ENCODE assay signal across 8 cellular contexts in the genomic region with DNA sequence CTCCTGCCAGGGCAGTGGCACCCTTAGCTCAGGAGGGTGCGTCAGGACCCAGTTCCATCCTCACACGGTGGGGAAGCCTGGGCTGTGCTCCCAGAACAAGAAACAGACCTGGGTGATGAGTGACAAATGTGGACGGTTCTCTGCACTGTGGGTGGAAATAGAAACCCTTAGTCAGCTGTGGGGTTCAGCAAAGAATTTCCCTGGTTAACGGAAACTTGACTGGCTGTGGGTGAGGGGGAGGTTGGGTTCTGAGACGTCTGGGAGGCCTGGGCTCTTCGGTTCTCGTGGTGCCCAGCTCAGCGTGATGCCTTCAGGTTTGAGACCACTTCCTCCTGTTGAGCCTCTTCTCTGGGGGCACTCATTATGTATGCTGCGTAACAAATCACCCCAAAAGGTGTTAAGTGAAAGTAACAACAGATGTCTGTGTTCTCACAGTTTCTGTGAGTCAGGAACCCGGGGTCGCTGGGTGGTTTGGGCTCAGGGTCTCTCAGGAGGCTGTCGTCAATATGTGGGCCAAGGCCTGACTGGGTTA. TPM values are rescaled to one million over a fixed set of nuclear protein-coding genes. Genes with fewer than 3 reads are reported as not detected.
A peak's percentile ranks its signal among the peaks of the same experiment; 100 is the strongest.
DNase-seq lines count a peak whose midpoint lies in the region; ATAC-seq and TF ChIP-seq lines count a peak whose summit lies in the region.

No MANE protein-coding gene starts in this region.

- peak overlapping the region; percentile 67 to 94 (median 74) for H3K4me3 Mint-ChIP-seq in naive thymus-derived CD4-positive, alpha-beta T cell

- TF ChIP-seq POLR2A in GM19193 (IDR thresholded peaks at IDR 0.05; ENCODE audit: extremely low read depth, insufficient read depth, insufficient read length), result peak; percentile 55

- intact Hi-C loops in naive thymus-derived CD4-positive, alpha-beta T cell (cut with micrococcal nuclease), result loop anchor here (1.0 to 5.0 kb wide), 6 partner anchors 10 to 68 kb away; a partner anchor contains a TSS

- H3K27me3 Mint-ChIP-seq in naive thymus-derived CD4-positive, alpha-beta T cell, result no peaks in the 10 kb centered on the region

- H3K4me1 ChIP-seq in naive thymus-derived CD4-positive, alpha-beta T cell (ENCODE audit: control insufficient read depth in 2 of 2, insufficient read depth in 2 of 2, low read length in 2 of 2), result peaks cover 46 to 69% of the 10 kb centered on the region in 2 donors

- H3K9me3 ChIP-seq in naive thymus-derived CD4-positive, alpha-beta T cell (ENCODE audit: control insufficient read depth in 2 of 3, low read length in 3 of 3), result no peaks in the 10 kb centered on the region

- peaks cover 0 to 2% (median 0%) of the 10 kb centered on the region in 11 donors for H3K9me3 Mint-ChIP-seq in naive thymus-derived CD4-positive, alpha-beta T cell

- H3K27ac ChIP-seq in naive thymus-derived CD4-positive, alpha-beta T cell (ENCODE audit: low read depth, low read length), result peak overlapping the region; percentile 56

- H3K36me3 ChIP-seq in naive thymus-derived CD4-positive, alpha-beta T cell (ENCODE audit: control insufficient read depth in 2 of 3, insufficient read depth in 3 of 3, low read length in 3 of 3), result no peaks in the 10 kb centered on the region

- peaks cover 0 to 21% (median 8%) of the 10 kb centered on the region in 5 donors for H3K36me3 Mint-ChIP-seq in naive thymus-derived CD4-positive, alpha-beta T cell

- ATAC-seq in HG03280 (IDR thresholded peaks at IDR 0.05; ENCODE audit: unreplicated experiment), result peak; percentile 38
- peak; percentile 74 for ATAC-seq in naive thymus-derived CD4-positive, alpha-beta T cell

- no peaks in the 10 kb centered on the region for H3K27me3 ChIP-seq in naive thymus-derived CD4-positive, alpha-beta T cell (ENCODE audit: control insufficient read depth in 2 of 2, insufficient read depth in 2 of 2, low read length in 2 of 2)

- POLR2A ChIA-PET in naive thymus-derived CD4-positive, alpha-beta T cell (lab: Charles Lee), result interaction anchor here (0.7 to 5.0 kb wide), 4 partner anchors 13 to 72 kb away, joined by 3 to 50 read pairs (median 3); a partner anchor contains a TSS

- peak in 2 of 3 experiments; percentile 56 to 72 for DNase-seq in activated CD8-positive, alpha-beta memory T cell treated with anti-CD3 and anti-CD28 coated beads for 48 hours (ENCODE audit: low read depth in 2 of 3, low spot score in 2 of 3)
- peak in 8 of 9 donors; percentile 23 to 80 (median 44) for DNase-seq in naive thymus-derived CD4-positive, alpha-beta T cell
- DNase-seq in NCI-H226 (no peak), NCI-H526 treated with DMSO at 0.1 percent for 48 hours (lab: John Stamatoyannopoulos, UW) (no peak), NCI-H510A treated with DMSO at 0.1 percent for 48 hours (lab: John Stamatoyannopoulos, UW) (no peak), NCI-H1048 (lab: John Stamatoyannopoulos, UW) (no peak)

- peak overlapping the region; percentile 32 for H3K4me3 ChIP-seq in naive thymus-derived CD4-positive, alpha-beta T cell (ENCODE audit: low read length)

- peaks cover 60 to 86% (median 76%) of the 10 kb centered on the region in 7 donors for H3K4me1 Mint-ChIP-seq in naive thymus-derived CD4-positive, alpha-beta T cell

- CTCF ChIA-PET in naive thymus-derived CD4-positive, alpha-beta T cell (lab: Charles Lee), result interaction anchor here (1.0 to 1.5 kb wide), 3 partner anchors 20 to 68 kb away, joined by 4 to 5 read pairs (median 4); a partner anchor contains a TSS

- peak overlapping the region; percentile 84 to 95 (median 92) for H3K27ac Mint-ChIP-seq in naive thymus-derived CD4-positive, alpha-beta T cell

RNA-seq across cellular contexts. Expression of a gene that starts 53.1 kb away (rescaled TPM):
- total RNA-seq in naive thymus-derived CD4-positive, alpha-beta T cell, result 10 to 100 TPM in 1 of 5 experiments, 1 to 10 TPM in 4; 1.4 to 11.1 (median 1.8) TPM
- 1 to 10 TPM in 1 of 2 donors, under 1 TPM in 1; 0.82 to 2.0 TPM for polyA plus RNA-seq in naive thymus-derived CD4-positive, alpha-beta T cell

Comparison
In these comparisons a context has a peak if more than half of its experiments do, and no peak if none do; other contexts are left out.
1. DNase-seq: peak in activated CD8-positive, alpha-beta memory T cell treated with anti-CD3 and anti-CD28 coated beads for 48 hours (2 of 3) and naive thymus-derived CD4-positive, alpha-beta T cell (8 of 9); none in NCI-H226 (single experiment), NCI-H526 treated with DMSO at 0.1 percent for 48 hours (single experiment), NCI-H510A treated with DMSO at 0.1 percent for 48 hours (single experiment) and NCI-H1048 (single experiment).